1 cellular context compared by ENCODE assay signal in genomic region chr6:31958741-31959739, GRCh38.
A peak's percentile ranks its signal among the peaks of the same experiment; 100 is the strongest.
TF ChIP-seq lines count a peak whose summit lies in the region.

A gene with protein sequence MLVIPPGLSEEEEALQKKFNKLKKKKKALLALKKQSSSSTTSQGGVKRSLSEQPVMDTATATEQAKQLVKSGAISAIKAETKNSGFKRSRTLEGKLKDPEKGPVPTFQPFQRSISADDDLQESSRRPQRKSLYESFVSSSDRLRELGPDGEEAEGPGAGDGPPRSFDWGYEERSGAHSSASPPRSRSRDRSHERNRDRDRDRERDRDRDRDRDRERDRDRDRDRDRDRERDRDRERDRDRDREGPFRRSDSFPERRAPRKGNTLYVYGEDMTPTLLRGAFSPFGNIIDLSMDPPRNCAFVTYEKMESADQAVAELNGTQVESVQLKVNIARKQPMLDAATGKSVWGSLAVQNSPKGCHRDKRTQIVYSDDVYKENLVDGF (minus strand): TSS chr6:31958971. CDS start chr6:31958446, 525 bp downstream.
TSS of gene SKIC2 (plus strand) at chr6:31959175. CDS start at chr6:31959193, 18 bp downstream.

TF ChIP-seq in GM12878, 131 proteins besides CTCF, POLR2A, EP300 and RAD21 (continued from another document and continues in another):
- TF ChIP-seq, protein P1, sequence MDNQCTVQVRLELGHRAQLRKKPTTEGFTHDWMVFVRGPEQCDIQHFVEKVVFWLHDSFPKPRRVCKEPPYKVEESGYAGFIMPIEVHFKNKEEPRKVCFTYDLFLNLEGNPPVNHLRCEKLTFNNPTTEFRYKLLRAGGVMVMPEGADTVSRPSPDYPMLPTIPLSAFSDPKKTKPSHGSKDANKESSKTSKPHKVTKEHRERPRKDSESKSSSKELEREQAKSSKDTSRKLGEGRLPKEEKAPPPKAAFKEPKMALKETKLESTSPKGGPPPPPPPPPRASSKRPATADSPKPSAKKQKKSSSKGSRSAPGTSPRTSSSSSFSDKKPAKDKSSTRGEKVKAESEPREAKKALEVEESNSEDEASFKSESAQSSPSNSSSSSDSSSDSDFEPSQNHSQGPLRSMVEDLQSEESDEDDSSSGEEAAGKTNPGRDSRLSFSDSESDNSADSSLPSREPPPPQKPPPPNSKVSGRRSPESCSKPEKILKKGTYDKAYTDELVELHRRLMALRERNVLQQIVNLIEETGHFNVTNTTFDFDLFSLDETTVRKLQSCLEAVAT (IDR thresholded peaks at IDR 0.05), result peak; percentile 97
- TF ChIP-seq HDAC6 (IDR thresholded peaks at IDR 0.05; ENCODE audit: unreplicated experiment) (no peak), NFIC (IDR thresholded peaks at IDR 0.05; ENCODE audit: low read depth, low read length) (no peak), MXI1 (IDR thresholded peaks at IDR 0.05; ENCODE audit: low read depth, low read length) (peak; percentile 93), KAT2A (conservative IDR thresholded peaks at IDR 0.05; ENCODE audit: control insufficient read depth, low read depth, low read length) (no peak), FOXK2 (IDR thresholded peaks at IDR 0.05) (peak; percentile 59), MTA2 (IDR thresholded peaks at IDR 0.05; ENCODE audit: low read depth) (peak; percentile 94), YY1 (IDR thresholded peaks at IDR 0.05; ENCODE audit: low read depth, low read length) (peak; percentile 67), ZNF24 (IDR thresholded peaks at IDR 0.05) (no peak), CHD1 (IDR thresholded peaks at IDR 0.05; ENCODE audit: low read depth, low read length) (no peak), SMARCA5 (IDR thresholded peaks at IDR 0.05) (no peak; the same call in 1 of the 2 replicates), ZNF207 (IDR thresholded peaks at IDR 0.05; ENCODE audit: borderline replicate concordance) (peak; percentile 63), BHLHE40 (IDR thresholded peaks at IDR 0.05; ENCODE audit: borderline replicate concordance in 1 of 2, low read depth in 2 of 2, low read length in 1 of 2) (peak; percentile 29 to 65; a peak in 2 of 4 replicates), ZNF274 (IDR thresholded peaks at IDR 0.05; ENCODE audit: insufficient read depth, insufficient read length) (no peak), SPI1 (IDR thresholded peaks at IDR 0.05; ENCODE audit: borderline replicate concordance, insufficient read depth, low read depth, low read length) (peak; percentile 63), RFX5 (IDR thresholded peaks at IDR 0.05; ENCODE audit: low read depth, low read length) (peak; percentile 52; the same call in 1 of the 2 replicates), SRF (IDR thresholded peaks at IDR 0.05; ENCODE audit: low read depth in 2 of 2, low read length in 2 of 2) (peak; percentile 59 to 78), ZNF384 (IDR thresholded peaks at IDR 0.05; ENCODE audit: borderline replicate concordance, low read depth, low read length) (no peak), POLR2AphosphoS2 (IDR thresholded peaks at IDR 0.05; ENCODE audit: low read depth, low read length) (peak; percentile 96), CEBPZ (IDR thresholded peaks at IDR 0.05; ENCODE audit: low read depth, low read length) (no peak), KDM1A (IDR thresholded peaks at IDR 0.05; ENCODE audit: borderline replicate concordance) (no peak), ASH2L (IDR thresholded peaks at IDR 0.05; ENCODE audit: borderline replicate concordance, low read depth) (no peak), SKIL (IDR thresholded peaks at IDR 0.05; ENCODE audit: low read depth, poor library complexity, severe bottlenecking) (no peak), RUNX3 (IDR thresholded peaks at IDR 0.05; ENCODE audit: low read length) (peak; percentile 59), NR2C1 (IDR thresholded peaks at IDR 0.05) (peak; percentile 99), BCLAF1 (IDR thresholded peaks at IDR 0.05) (no peak), TARDBP (IDR thresholded peaks at IDR 0.05; ENCODE audit: borderline replicate concordance) (no peak; the same call in 1 of the 2 replicates), IRF4 (IDR thresholded peaks at IDR 0.05; ENCODE audit: low read depth, low read length) (0 out of 2 replicates have a peak, but pooled peaks have one; percentile 6), CUX1 (IDR thresholded peaks at IDR 0.05; ENCODE audit: insufficient replicate concordance, low read depth, low read length) (peak; percentile 44), CEBPB (IDR thresholded peaks at IDR 0.05; ENCODE audit: borderline replicate concordance in 1 of 2, low read depth in 2 of 2, low read length in 2 of 2) (no peak), PML (IDR thresholded peaks at IDR 0.05; ENCODE audit: low read length) (peak; percentile 86; the same call in 1 of the 2 replicates), USF1 (IDR thresholded peaks at IDR 0.05; ENCODE audit: borderline replicate concordance, extremely low read length, insufficient read depth, low read depth, low read length) (no peak), DPF2 (IDR thresholded peaks at IDR 0.05) (0 out of 2 replicates have a peak, but pooled peaks have one; percentile 19), PAX5 (IDR thresholded peaks at IDR 0.05; ENCODE audit: borderline replicate concordance, low read depth, low read length) (no peak)
- TF ChIP-seq, protein P2, sequence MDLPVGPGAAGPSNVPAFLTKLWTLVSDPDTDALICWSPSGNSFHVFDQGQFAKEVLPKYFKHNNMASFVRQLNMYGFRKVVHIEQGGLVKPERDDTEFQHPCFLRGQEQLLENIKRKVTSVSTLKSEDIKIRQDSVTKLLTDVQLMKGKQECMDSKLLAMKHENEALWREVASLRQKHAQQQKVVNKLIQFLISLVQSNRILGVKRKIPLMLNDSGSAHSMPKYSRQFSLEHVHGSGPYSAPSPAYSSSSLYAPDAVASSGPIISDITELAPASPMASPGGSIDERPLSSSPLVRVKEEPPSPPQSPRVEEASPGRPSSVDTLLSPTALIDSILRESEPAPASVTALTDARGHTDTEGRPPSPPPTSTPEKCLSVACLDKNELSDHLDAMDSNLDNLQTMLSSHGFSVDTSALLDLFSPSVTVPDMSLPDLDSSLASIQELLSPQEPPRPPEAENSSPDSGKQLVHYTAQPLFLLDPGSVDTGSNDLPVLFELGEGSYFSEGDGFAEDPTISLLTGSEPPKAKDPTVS (IDR thresholded peaks at IDR 0.05; ENCODE audit: low read depth, low read length), result no peak
- TF ChIP-seq, protein P3, sequence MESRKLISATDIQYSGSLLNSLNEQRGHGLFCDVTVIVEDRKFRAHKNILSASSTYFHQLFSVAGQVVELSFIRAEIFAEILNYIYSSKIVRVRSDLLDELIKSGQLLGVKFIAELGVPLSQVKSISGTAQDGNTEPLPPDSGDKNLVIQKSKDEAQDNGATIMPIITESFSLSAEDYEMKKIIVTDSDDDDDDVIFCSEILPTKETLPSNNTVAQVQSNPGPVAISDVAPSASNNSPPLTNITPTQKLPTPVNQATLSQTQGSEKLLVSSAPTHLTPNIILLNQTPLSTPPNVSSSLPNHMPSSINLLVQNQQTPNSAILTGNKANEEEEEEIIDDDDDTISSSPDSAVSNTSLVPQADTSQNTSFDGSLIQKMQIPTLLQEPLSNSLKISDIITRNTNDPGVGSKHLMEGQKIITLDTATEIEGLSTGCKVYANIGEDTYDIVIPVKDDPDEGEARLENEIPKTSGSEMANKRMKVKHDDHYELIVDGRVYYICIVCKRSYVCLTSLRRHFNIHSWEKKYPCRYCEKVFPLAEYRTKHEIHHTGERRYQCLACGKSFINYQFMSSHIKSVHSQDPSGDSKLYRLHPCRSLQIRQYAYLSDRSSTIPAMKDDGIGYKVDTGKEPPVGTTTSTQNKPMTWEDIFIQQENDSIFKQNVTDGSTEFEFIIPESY (IDR thresholded peaks at IDR 0.05), result no peak
